Comparison of ENCODE assay signal across 1 cellular context in the genomic region with DNA sequence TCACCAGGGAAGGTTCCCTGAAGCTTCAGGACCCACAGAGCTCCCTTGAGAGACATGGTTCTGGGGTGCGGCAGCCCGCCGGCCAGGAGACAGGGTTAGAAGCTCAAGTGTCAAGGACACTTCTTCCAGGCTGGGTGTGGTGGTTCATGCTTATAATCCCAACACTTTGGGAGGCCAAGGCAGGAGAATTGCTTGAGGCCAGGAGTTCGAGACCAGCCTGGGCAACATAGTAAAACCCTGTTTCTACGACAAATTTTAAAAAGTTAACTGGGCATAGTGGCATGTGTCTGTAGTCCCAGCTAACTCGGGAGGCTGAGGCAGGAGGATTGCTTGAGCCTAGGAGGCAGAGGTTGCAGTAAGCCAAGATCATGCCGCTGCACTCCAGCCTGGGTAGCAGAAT. TPM values are rescaled to one million over a fixed set of nuclear protein-coding genes. Genes with fewer than 3 reads are reported as not detected.
"Had no signal": no experiment of that assay in that cellular context is flagged by ENCODE, and none has a peak within 500 bp of the region (broad histone marks: within the 10 kb centered on the region; RNA-seq: fewer than 3 reads in every experiment).

No MANE protein-coding gene starts in this region.

RNA-seq across cellular contexts. Expression of a gene that starts 30.9 kb away (rescaled TPM):
- total RNA-seq: naive thymus-derived CD8-positive, alpha-beta T cell had no signal
- polyA plus RNA-seq: naive thymus-derived CD8-positive, alpha-beta T cell had no signal
